In the genomic region with DNA sequence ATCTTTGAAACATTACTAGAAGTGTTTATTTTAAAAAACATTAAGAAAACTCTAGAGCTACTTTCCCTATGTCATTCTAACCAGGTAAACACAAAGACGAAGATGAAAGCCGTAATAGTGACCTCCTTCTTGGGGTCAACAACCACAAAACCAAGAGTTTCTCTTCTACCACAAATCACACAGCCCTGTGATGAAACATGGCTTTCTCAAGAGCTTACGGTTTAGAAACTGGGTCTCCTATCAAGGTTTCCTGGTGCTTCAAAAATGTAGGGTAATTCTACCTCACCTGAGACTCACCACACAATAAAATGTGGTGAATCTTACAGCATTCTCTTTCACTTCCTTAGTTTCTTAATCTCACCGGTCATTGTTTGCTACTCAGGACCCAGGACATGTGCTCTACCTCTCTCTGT, we compare ENCODE assay signal across 1 cellular context.
TF ChIP-seq lines count a peak whose summit lies in the region.

No MANE protein-coding gene starts in this region.

TF ChIP-seq in GM12878, 131 proteins besides CTCF, POLR2A, EP300 and RAD21 (continued from another document and continues in another):
- TF ChIP-seq CEBPZ (IDR thresholded peaks at IDR 0.05; ENCODE audit: low read depth, low read length), result no peak
- TF ChIP-seq NFIC (IDR thresholded peaks at IDR 0.05; ENCODE audit: low read depth, low read length), result peak; percentile 74
- TF ChIP-seq CREM (IDR thresholded peaks at IDR 0.05; ENCODE audit: low read depth), result peak; percentile 53; the same call in 1 of the 2 replicates
- TF ChIP-seq CREB1 (IDR thresholded peaks at IDR 0.05; ENCODE audit: low read depth), result 0 out of 2 replicates have a peak, but pooled peaks have one; percentile 27
- TF ChIP-seq, protein P1, sequence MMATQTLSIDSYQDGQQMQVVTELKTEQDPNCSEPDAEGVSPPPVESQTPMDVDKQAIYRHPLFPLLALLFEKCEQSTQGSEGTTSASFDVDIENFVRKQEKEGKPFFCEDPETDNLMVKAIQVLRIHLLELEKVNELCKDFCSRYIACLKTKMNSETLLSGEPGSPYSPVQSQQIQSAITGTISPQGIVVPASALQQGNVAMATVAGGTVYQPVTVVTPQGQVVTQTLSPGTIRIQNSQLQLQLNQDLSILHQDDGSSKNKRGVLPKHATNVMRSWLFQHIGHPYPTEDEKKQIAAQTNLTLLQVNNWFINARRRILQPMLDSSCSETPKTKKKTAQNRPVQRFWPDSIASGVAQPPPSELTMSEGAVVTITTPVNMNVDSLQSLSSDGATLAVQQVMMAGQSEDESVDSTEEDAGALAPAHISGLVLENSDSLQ (IDR thresholded peaks at IDR 0.05), result 0 out of 2 replicates have a peak, but pooled peaks have one; percentile 8
- TF ChIP-seq ZNF622 (IDR thresholded peaks at IDR 0.05), result no peak
- TF ChIP-seq, protein P2, sequence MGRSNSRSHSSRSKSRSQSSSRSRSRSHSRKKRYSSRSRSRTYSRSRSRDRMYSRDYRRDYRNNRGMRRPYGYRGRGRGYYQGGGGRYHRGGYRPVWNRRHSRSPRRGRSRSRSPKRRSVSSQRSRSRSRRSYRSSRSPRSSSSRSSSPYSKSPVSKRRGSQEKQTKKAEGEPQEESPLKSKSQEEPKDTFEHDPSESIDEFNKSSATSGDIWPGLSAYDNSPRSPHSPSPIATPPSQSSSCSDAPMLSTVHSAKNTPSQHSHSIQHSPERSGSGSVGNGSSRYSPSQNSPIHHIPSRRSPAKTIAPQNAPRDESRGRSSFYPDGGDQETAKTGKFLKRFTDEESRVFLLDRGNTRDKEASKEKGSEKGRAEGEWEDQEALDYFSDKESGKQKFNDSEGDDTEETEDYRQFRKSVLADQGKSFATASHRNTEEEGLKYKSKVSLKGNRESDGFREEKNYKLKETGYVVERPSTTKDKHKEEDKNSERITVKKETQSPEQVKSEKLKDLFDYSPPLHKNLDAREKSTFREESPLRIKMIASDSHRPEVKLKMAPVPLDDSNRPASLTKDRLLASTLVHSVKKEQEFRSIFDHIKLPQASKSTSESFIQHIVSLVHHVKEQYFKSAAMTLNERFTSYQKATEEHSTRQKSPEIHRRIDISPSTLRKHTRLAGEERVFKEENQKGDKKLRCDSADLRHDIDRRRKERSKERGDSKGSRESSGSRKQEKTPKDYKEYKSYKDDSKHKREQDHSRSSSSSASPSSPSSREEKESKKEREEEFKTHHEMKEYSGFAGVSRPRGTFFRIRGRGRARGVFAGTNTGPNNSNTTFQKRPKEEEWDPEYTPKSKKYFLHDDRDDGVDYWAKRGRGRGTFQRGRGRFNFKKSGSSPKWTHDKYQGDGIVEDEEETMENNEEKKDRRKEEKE (IDR thresholded peaks at IDR 0.05), result no peak
- TF ChIP-seq, protein P3, sequence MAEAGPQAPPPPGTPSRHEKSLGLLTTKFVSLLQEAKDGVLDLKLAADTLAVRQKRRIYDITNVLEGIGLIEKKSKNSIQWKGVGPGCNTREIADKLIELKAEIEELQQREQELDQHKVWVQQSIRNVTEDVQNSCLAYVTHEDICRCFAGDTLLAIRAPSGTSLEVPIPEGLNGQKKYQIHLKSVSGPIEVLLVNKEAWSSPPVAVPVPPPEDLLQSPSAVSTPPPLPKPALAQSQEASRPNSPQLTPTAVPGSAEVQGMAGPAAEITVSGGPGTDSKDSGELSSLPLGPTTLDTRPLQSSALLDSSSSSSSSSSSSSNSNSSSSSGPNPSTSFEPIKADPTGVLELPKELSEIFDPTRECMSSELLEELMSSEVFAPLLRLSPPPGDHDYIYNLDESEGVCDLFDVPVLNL (IDR thresholded peaks at IDR 0.05; ENCODE audit: low read depth, low read length), result no peak
- TF ChIP-seq, protein P4, sequence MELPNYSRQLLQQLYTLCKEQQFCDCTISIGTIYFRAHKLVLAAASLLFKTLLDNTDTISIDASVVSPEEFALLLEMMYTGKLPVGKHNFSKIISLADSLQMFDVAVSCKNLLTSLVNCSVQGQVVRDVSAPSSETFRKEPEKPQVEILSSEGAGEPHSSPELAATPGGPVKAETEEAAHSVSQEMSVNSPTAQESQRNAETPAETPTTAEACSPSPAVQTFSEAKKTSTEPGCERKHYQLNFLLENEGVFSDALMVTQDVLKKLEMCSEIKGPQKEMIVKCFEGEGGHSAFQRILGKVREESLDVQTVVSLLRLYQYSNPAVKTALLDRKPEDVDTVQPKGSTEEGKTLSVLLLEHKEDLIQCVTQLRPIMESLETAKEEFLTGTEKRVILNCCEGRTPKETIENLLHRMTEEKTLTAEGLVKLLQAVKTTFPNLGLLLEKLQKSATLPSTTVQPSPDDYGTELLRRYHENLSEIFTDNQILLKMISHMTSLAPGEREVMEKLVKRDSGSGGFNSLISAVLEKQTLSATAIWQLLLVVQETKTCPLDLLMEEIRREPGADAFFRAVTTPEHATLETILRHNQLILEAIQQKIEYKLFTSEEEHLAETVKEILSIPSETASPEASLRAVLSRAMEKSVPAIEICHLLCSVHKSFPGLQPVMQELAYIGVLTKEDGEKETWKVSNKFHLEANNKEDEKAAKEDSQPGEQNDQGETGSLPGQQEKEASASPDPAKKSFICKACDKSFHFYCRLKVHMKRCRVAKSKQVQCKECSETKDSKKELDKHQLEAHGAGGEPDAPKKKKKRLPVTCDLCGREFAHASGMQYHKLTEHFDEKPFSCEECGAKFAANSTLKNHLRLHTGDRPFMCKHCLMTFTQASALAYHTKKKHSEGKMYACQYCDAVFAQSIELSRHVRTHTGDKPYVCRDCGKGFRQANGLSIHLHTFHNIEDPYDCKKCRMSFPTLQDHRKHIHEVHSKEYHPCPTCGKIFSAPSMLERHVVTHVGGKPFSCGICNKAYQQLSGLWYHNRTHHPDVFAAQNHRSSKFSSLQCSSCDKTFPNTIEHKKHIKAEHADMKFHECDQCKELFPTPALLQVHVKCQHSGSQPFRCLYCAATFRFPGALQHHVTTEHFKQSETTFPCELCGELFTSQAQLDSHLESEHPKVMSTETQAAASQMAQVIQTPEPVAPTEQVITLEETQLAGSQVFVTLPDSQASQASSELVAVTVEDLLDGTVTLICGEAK (IDR thresholded peaks at IDR 0.05; ENCODE audit: borderline replicate concordance), result no peak
- no peak for TF ChIP-seq STAT3 (IDR thresholded peaks at IDR 0.05; ENCODE audit: low read depth, low read length)
- TF ChIP-seq RBBP5 (conservative IDR thresholded peaks at IDR 0.05), result no peak
- TF ChIP-seq ATF3 (IDR thresholded peaks at IDR 0.05; ENCODE audit: borderline replicate concordance, extremely low read depth, low read depth, low read length), result no peak
- no peak for TF ChIP-seq TBL1XR1 (IDR thresholded peaks at IDR 0.05; ENCODE audit: low read depth, low read length)
- no peak for TF ChIP-seq POU2F2 (IDR thresholded peaks at IDR 0.05; ENCODE audit: borderline replicate concordance, low read depth, low read length)
- TF ChIP-seq, protein P5, sequence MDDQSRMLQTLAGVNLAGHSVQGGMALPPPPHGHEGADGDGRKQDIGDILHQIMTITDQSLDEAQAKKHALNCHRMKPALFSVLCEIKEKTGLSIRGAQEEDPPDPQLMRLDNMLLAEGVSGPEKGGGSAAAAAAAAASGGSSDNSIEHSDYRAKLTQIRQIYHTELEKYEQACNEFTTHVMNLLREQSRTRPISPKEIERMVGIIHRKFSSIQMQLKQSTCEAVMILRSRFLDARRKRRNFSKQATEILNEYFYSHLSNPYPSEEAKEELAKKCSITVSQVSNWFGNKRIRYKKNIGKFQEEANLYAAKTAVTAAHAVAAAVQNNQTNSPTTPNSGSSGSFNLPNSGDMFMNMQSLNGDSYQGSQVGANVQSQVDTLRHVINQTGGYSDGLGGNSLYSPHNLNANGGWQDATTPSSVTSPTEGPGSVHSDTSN (IDR thresholded peaks at IDR 0.05; ENCODE audit: insufficient replicate concordance, low read depth, low read length), result no peak
- no peak for TF ChIP-seq BRCA1 (IDR thresholded peaks at IDR 0.05; ENCODE audit: low read depth, low read length)
- TF ChIP-seq ZNF274 (IDR thresholded peaks at IDR 0.05; ENCODE audit: insufficient read depth, insufficient read length), result no peak
- TF ChIP-seq TCF7 (IDR thresholded peaks at IDR 0.05; ENCODE audit: borderline replicate concordance), result no peak
- TF ChIP-seq EZH2 (IDR thresholded peaks at IDR 0.05; ENCODE audit: borderline replicate concordance, control insufficient read depth, low read depth, low read length), result no peak
- 0 out of 2 replicates have a peak, but pooled peaks have one; percentile 42 for TF ChIP-seq FOXM1 (IDR thresholded peaks at IDR 0.05; ENCODE audit: low read depth, low read length)
- TF ChIP-seq BCL3 (IDR thresholded peaks at IDR 0.05; ENCODE audit: borderline replicate concordance, insufficient read depth, low read depth, low read length, poor library complexity, severe bottlenecking), result no peak
- no peak for TF ChIP-seq SRF (IDR thresholded peaks at IDR 0.05; ENCODE audit: low read depth in 2 of 2, low read length in 2 of 2)
- peak; percentile 50; the same call in 1 of the 2 replicates for TF ChIP-seq ATF2 (IDR thresholded peaks at IDR 0.05; ENCODE audit: low read length)
- no peak for TF ChIP-seq RB1 (IDR thresholded peaks at IDR 0.05; ENCODE audit: borderline replicate concordance)
- no peak for TF ChIP-seq NFYA (IDR thresholded peaks at IDR 0.05; ENCODE audit: borderline replicate concordance, low read depth, low read length)
- no peak for TF ChIP-seq TCF3 (IDR thresholded peaks at IDR 0.05; ENCODE audit: borderline replicate concordance, insufficient read depth, low read depth, low read length)
- TF ChIP-seq SMAD1 (IDR thresholded peaks at IDR 0.05; ENCODE audit: low read depth, partially characterized antibody), result peak; percentile 42
- no peak for TF ChIP-seq CHD1 (IDR thresholded peaks at IDR 0.05; ENCODE audit: low read depth, low read length)
- TF ChIP-seq KDM1A (IDR thresholded peaks at IDR 0.05; ENCODE audit: borderline replicate concordance), result no peak
- peak; percentile 53; the same call in 1 of the 2 replicates for TF ChIP-seq IRF4 (IDR thresholded peaks at IDR 0.05; ENCODE audit: low read depth, low read length)
- no peak for TF ChIP-seq MEF2A (IDR thresholded peaks at IDR 0.05; ENCODE audit: insufficient read depth, low read depth, low read length)
- TF ChIP-seq GABPA (IDR thresholded peaks at IDR 0.05; ENCODE audit: low read depth), result no peak
- TF ChIP-seq ZNF24 (IDR thresholded peaks at IDR 0.05), result no peak
- no peak for TF ChIP-seq TARDBP (IDR thresholded peaks at IDR 0.05; ENCODE audit: borderline replicate concordance)
